1 cellular context compared by ENCODE assay signal in the genomic region with DNA sequence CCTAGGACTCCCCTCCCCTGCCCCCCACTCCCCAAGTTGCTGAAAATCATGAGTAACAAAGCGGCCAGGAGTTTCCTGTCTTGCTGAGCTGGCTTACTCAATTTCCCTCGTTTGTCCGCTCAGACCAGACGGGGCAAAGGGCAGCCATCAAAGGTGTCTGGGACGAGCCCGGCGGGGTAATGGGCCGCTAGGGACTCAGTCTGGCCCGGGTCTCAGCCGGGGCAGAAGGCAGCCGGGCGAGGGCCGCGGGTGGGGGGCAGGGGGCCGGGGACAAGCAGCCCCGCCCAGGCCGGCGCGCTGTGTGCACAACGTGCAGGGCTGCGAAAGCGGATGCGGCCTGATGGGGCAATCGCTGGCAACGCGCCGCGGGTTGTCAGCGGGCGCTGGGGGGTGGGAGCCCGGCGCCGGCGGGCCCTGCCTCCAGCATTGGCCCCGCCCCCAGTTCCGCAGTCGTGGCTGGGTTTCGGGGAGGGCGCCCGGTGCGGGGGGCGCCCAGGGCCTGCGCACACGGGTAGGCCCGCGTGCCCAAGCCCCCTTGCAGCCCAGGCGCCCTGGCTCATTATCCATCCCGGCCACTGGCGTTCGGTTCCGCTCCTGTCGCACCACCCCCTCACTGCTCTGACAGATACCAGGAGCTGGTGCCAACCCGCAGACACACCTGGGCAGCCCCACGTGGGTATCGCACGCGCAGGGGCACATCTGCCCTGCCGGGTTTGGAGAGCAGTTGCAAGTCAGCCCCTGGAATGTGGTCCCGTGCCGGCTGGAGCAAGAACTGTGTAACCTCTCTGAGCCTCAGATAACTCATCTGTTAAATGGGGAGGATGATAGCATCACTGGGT.
TF ChIP-seq lines count a peak whose summit lies in the region.

No MANE protein-coding gene starts in this region.

TF ChIP-seq in HepG2, 621 proteins besides CTCF, POLR2A, EP300 and RAD21 (continued from another document and continues in another):
- TF ChIP-seq, protein P1, sequence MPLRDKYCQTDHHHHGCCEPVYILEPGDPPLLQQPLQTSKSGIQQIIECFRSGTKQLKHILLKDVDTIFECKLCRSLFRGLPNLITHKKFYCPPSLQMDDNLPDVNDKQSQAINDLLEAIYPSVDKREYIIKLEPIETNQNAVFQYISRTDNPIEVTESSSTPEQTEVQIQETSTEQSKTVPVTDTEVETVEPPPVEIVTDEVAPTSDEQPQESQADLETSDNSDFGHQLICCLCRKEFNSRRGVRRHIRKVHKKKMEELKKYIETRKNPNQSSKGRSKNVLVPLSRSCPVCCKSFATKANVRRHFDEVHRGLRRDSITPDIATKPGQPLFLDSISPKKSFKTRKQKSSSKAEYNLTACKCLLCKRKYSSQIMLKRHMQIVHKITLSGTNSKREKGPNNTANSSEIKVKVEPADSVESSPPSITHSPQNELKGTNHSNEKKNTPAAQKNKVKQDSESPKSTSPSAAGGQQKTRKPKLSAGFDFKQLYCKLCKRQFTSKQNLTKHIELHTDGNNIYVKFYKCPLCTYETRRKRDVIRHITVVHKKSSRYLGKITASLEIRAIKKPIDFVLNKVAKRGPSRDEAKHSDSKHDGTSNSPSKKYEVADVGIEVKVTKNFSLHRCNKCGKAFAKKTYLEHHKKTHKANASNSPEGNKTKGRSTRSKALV (CRISPR knock-in tag; IDR thresholded peaks at IDR 0.05), result no peak
- peak; percentile 85; the same call in 1 of the 2 replicates for TF ChIP-seq TBX2 (CRISPR knock-in tag; IDR thresholded peaks at IDR 0.05; ENCODE audit: borderline replicate concordance)
- no peak for TF ChIP-seq MBNL3 (CRISPR knock-in tag; conservative IDR thresholded peaks at IDR 0.05)
- TF ChIP-seq AGO2 (optimal IDR thresholded peaks at IDR 0.05; ENCODE audit: low read depth, low read length), result peak; percentile 89
- TF ChIP-seq, protein P2, sequence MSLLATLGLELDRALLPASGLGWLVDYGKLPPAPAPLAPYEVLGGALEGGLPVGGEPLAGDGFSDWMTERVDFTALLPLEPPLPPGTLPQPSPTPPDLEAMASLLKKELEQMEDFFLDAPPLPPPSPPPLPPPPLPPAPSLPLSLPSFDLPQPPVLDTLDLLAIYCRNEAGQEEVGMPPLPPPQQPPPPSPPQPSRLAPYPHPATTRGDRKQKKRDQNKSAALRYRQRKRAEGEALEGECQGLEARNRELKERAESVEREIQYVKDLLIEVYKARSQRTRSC (CRISPR knock-in tag; IDR thresholded peaks at IDR 0.05; ENCODE audit: low read depth), result no peak
- 0 out of 2 replicates have a peak, but pooled peaks have one; percentile 45 for TF ChIP-seq ZNF616 (CRISPR knock-in tag; IDR thresholded peaks at IDR 0.05; ENCODE audit: low read depth)
- TF ChIP-seq ELF4 (CRISPR knock-in tag; IDR thresholded peaks at IDR 0.05; ENCODE audit: borderline replicate concordance), result no peak
- TF ChIP-seq LCORL (IDR thresholded peaks at IDR 0.05), result no peak
- peak; percentile 90 for TF ChIP-seq LCORL (CRISPR knock-in tag; IDR thresholded peaks at IDR 0.05)
- TF ChIP-seq HOXA9 (CRISPR knock-in tag; IDR thresholded peaks at IDR 0.05; ENCODE audit: borderline replicate concordance), result peak; percentile 73
- TF ChIP-seq, protein P3, sequence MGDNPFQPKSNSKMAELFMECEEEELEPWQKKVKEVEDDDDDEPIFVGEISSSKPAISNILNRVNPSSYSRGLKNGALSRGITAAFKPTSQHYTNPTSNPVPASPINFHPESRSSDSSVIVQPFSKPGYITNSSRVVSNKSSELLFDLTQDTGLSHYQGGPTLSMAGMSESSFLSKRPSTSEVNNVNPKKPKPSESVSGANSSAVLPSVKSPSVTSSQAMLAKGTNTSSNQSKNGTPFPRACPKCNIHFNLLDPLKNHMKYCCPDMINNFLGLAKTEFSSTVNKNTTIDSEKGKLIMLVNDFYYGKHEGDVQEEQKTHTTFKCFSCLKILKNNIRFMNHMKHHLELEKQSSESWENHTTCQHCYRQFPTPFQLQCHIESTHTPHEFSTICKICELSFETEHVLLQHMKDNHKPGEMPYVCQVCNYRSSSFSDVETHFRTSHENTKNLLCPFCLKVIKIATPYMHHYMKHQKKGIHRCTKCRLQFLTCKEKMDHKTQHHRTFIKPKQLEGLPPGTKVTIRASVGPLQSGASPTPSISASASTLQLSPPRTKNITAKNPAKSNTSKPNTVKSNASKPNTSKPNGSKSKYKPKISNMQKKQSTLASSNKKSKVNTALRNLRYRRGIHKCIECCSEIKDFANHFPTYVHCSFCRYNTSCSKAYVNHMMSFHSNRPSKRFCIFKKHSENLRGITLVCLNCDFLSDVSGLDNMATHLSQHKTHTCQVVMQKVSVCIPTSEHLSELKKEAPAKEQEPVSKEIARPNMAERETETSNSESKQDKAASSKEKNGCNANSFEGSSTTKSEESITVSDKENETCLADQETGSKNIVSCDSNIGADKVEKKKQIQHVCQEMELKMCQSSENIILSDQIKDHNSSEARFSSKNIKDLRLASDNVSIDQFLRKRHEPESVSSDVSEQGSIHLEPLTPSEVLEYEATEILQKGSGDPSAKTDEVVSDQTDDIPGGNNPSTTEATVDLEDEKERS (CRISPR knock-in tag; IDR thresholded peaks at IDR 0.05), result no peak
- no peak for TF ChIP-seq ZNF792 (CRISPR knock-in tag; IDR thresholded peaks at IDR 0.05)
- no peak for TF ChIP-seq STAT5B (CRISPR knock-in tag; IDR thresholded peaks at IDR 0.05)
- peak; percentile 44; the same call in 1 of the 2 replicates for TF ChIP-seq RBAK (CRISPR knock-in tag; IDR thresholded peaks at IDR 0.05)
- TF ChIP-seq ZNF781 (CRISPR knock-in tag; IDR thresholded peaks at IDR 0.05; ENCODE audit: borderline replicate concordance, not compliant biosample characterization), result no peak
- no peak; the same call in 1 of the 2 replicates for TF ChIP-seq RCOR2 (CRISPR knock-in tag; IDR thresholded peaks at IDR 0.05)
- peak; percentile 73; the same call in 1 of the 2 replicates for TF ChIP-seq ZBTB7A (CRISPR knock-in tag; IDR thresholded peaks at IDR 0.05)
- no peak for TF ChIP-seq TEAD2 (CRISPR knock-in tag; IDR thresholded peaks at IDR 0.05)
- TF ChIP-seq ZSCAN20 (CRISPR knock-in tag; IDR thresholded peaks at IDR 0.05; ENCODE audit: borderline replicate concordance), result peak; percentile 82
- peak; percentile 75; the same call in 1 of the 2 replicates for TF ChIP-seq ZNF614 (CRISPR knock-in tag; IDR thresholded peaks at IDR 0.05; ENCODE audit: borderline replicate concordance)
- no peak for TF ChIP-seq STAG1 (CRISPR knock-in tag; IDR thresholded peaks at IDR 0.05)
- no peak for TF ChIP-seq KMT2B (CRISPR knock-in tag; IDR thresholded peaks at IDR 0.05)
- TF ChIP-seq ATF7-NPFF (CRISPR knock-in tag; IDR thresholded peaks at IDR 0.05; ENCODE audit: low read depth), result peak; percentile 93
- TF ChIP-seq HIVEP1 (CRISPR knock-in tag; IDR thresholded peaks at IDR 0.05), result no peak
- TF ChIP-seq, protein P4, sequence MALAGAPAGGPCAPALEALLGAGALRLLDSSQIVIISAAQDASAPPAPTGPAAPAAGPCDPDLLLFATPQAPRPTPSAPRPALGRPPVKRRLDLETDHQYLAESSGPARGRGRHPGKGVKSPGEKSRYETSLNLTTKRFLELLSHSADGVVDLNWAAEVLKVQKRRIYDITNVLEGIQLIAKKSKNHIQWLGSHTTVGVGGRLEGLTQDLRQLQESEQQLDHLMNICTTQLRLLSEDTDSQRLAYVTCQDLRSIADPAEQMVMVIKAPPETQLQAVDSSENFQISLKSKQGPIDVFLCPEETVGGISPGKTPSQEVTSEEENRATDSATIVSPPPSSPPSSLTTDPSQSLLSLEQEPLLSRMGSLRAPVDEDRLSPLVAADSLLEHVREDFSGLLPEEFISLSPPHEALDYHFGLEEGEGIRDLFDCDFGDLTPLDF (CRISPR knock-in tag; IDR thresholded peaks at IDR 0.05), result peak; percentile 12
- no peak for TF ChIP-seq KLF15 (CRISPR knock-in tag; IDR thresholded peaks at IDR 0.05; ENCODE audit: borderline replicate concordance)
- no peak for TF ChIP-seq ELF1 (CRISPR knock-in tag; IDR thresholded peaks at IDR 0.05)
- TF ChIP-seq ZNF747 (CRISPR knock-in tag; IDR thresholded peaks at IDR 0.05; ENCODE audit: borderline replicate concordance), result no peak
- TF ChIP-seq BHLHE40 (IDR thresholded peaks at IDR 0.05; ENCODE audit: low read length), result peak; percentile 84
- peak; percentile 71; the same call in 1 of the 2 replicates for TF ChIP-seq ZKSCAN8 (CRISPR knock-in tag; IDR thresholded peaks at IDR 0.05; ENCODE audit: borderline replicate concordance)
- TF ChIP-seq ADNP (CRISPR knock-in tag; IDR thresholded peaks at IDR 0.05), result no peak
- TF ChIP-seq, protein P5, sequence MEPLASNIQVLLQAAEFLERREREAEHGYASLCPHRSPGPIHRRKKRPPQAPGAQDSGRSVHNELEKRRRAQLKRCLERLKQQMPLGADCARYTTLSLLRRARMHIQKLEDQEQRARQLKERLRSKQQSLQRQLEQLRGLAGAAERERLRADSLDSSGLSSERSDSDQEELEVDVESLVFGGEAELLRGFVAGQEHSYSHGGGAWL (CRISPR knock-in tag; IDR thresholded peaks at IDR 0.05), result peak; percentile 72; the same call in 1 of the 2 replicates
- TF ChIP-seq, protein P6, sequence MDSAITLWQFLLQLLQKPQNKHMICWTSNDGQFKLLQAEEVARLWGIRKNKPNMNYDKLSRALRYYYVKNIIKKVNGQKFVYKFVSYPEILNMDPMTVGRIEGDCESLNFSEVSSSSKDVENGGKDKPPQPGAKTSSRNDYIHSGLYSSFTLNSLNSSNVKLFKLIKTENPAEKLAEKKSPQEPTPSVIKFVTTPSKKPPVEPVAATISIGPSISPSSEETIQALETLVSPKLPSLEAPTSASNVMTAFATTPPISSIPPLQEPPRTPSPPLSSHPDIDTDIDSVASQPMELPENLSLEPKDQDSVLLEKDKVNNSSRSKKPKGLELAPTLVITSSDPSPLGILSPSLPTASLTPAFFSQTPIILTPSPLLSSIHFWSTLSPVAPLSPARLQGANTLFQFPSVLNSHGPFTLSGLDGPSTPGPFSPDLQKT (CRISPR knock-in tag; IDR thresholded peaks at IDR 0.05; ENCODE audit: borderline replicate concordance), result no peak
- TF ChIP-seq, protein P7, sequence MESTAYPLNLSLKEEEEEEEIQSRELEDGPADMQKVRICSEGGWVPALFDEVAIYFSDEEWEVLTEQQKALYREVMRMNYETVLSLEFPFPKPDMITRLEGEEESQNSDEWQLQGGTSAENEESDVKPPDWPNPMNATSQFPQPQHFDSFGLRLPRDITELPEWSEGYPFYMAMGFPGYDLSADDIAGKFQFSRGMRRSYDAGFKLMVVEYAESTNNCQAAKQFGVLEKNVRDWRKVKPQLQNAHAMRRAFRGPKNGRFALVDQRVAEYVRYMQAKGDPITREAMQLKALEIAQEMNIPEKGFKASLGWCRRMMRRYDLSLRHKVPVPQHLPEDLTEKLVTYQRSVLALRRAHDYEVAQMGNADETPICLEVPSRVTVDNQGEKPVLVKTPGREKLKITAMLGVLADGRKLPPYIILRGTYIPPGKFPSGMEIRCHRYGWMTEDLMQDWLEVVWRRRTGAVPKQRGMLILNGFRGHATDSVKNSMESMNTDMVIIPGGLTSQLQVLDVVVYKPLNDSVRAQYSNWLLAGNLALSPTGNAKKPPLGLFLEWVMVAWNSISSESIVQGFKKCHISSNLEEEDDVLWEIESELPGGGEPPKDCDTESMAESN (CRISPR knock-in tag; conservative IDR thresholded peaks at IDR 0.05), result peak; percentile 85
- peak; percentile 72 for TF ChIP-seq ZNF883 (CRISPR knock-in tag; IDR thresholded peaks at IDR 0.05; ENCODE audit: not compliant biosample characterization)
- no peak for TF ChIP-seq NBN (conservative IDR thresholded peaks at IDR 0.05)
- TF ChIP-seq, protein P8, sequence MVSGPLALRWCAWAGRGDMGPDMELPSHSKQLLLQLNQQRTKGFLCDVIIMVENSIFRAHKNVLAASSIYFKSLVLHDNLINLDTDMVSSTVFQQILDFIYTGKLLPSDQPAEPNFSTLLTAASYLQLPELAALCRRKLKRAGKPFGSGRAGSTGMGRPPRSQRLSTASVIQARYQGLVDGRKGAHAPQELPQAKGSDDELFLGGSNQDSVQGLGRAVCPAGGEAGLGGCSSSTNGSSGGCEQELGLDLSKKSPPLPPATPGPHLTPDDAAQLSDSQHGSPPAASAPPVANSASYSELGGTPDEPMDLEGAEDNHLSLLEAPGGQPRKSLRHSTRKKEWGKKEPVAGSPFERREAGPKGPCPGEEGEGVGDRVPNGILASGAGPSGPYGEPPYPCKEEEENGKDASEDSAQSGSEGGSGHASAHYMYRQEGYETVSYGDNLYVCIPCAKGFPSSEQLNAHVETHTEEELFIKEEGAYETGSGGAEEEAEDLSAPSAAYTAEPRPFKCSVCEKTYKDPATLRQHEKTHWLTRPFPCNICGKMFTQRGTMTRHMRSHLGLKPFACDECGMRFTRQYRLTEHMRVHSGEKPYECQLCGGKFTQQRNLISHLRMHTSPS (CRISPR knock-in tag; IDR thresholded peaks at IDR 0.05; ENCODE audit: low read depth), result peak; percentile 90
- peak; percentile 96 for TF ChIP-seq SP5 (CRISPR knock-in tag; IDR thresholded peaks at IDR 0.05; ENCODE audit: borderline replicate concordance, low read depth)
- peak; percentile 72 for TF ChIP-seq MTA1 (CRISPR knock-in tag; IDR thresholded peaks at IDR 0.05; ENCODE audit: borderline replicate concordance)
- no peak for TF ChIP-seq ZNF468 (CRISPR knock-in tag; IDR thresholded peaks at IDR 0.05)
- TF ChIP-seq ZC3H13 (CRISPR knock-in tag; IDR thresholded peaks at IDR 0.05), result 0 out of 2 replicates have a peak, but pooled peaks have one; percentile 57
- peak; percentile 94; the same call in 1 of the 2 replicates for TF ChIP-seq ZC3H4 (CRISPR knock-in tag; IDR thresholded peaks at IDR 0.05; ENCODE audit: borderline replicate concordance)
- TF ChIP-seq HDAC1 (CRISPR knock-in tag; IDR thresholded peaks at IDR 0.05), result peak; percentile 90
- TF ChIP-seq ZNF205 (CRISPR knock-in tag; IDR thresholded peaks at IDR 0.05), result no peak
- TF ChIP-seq CEBPG (CRISPR knock-in tag; IDR thresholded peaks at IDR 0.05), result peak; percentile 95
- TF ChIP-seq FOXA3 (CRISPR knock-in tag; IDR thresholded peaks at IDR 0.05), result peak; percentile 77
- TF ChIP-seq NPAS2 (CRISPR knock-in tag; IDR thresholded peaks at IDR 0.05; ENCODE audit: borderline replicate concordance), result no peak
- TF ChIP-seq WIZ (CRISPR knock-in tag; IDR thresholded peaks at IDR 0.05), result no peak
- no peak for TF ChIP-seq FOXA1 (IDR thresholded peaks at IDR 0.05)
- TF ChIP-seq FOXA1 (CRISPR knock-in tag; IDR thresholded peaks at IDR 0.05), result peak; percentile 91
- TF ChIP-seq ZFP82 (CRISPR knock-in tag; IDR thresholded peaks at IDR 0.05; ENCODE audit: borderline replicate concordance), result 0 out of 2 replicates have a peak, but pooled peaks have one; percentile 7
- peak; percentile 70 for TF ChIP-seq TAF1 (CRISPR knock-in tag; IDR thresholded peaks at IDR 0.05)
- TF ChIP-seq ZFP37 (CRISPR knock-in tag; IDR thresholded peaks at IDR 0.05; ENCODE audit: borderline replicate concordance), result no peak
- TF ChIP-seq ZNF7 (CRISPR knock-in tag; IDR thresholded peaks at IDR 0.05), result no peak
- TF ChIP-seq, protein P9, sequence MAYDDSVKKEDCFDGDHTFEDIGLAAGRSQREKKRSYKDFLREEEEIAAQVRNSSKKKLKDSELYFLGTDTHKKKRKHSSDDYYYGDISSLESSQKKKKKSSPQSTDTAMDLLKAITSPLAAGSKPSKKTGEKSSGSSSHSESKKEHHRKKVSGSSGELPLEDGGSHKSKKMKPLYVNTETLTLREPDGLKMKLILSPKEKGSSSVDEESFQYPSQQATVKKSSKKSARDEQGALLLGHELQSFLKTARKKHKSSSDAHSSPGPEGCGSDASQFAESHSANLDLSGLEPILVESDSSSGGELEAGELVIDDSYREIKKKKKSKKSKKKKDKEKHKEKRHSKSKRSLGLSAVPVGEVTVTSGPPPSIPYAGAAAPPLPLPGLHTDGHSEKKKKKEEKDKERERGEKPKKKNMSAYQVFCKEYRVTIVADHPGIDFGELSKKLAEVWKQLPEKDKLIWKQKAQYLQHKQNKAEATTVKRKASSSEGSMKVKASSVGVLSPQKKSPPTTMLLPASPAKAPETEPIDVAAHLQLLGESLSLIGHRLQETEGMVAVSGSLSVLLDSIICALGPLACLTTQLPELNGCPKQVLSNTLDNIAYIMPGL (CRISPR knock-in tag; IDR thresholded peaks at IDR 0.05; ENCODE audit: borderline replicate concordance in 1 of 2, low read depth in 1 of 2), result peak in 1 of 2 experiments; percentile 43; a peak in 2 of 4 replicates
